26 cellular contexts compared by ENCODE assay signal in genomic region chr1:3211582-3211981, GRCh38.
"Had no signal": no experiment of that assay in that cellular context is flagged by ENCODE, and none has a peak within 500 bp of the region (broad histone marks: within the 10 kb centered on the region; RNA-seq: fewer than 3 reads in every experiment).

No MANE protein-coding gene starts in this region.

- H3K4me3 ChIP-seq: K562, SJSA1, SK-N-MC had no signal

- DNase-seq: Kasumi-1, MV-4-11, NCI-H1092, NCI-H1105 treated with DMSO at 0.1 percent for 48 hours, NCI-H1417 treated with DMSO at 0.1 percent for 48 hours, NCI-H146, NCI-H1694 treated with DMSO at 0.1 percent for 48 hours, NCI-H1930, NCI-H2081, NCI-H2107, NCI-H2171, NCI-H226, NCI-H446, NCI-H510A, NCI-H524 treated with DMSO at 0.1 percent for 48 hours, NCI-H69, NCI-H774, Right ventricle myocardium superior, RPMI8226, SIG-M5 had no signal

- H3K36me3 ChIP-seq: SJSA1 had no signal

- H3K27ac Mint-ChIP-seq: IgD-negative memory B cell had no signal

- ATAC-seq: HepG2, K562 had no signal

- H3K4me1 ChIP-seq: SJSA1 had no signal

- H3K4me1 Mint-ChIP-seq: IgD-negative memory B cell had no signal

- H3K9me3 ChIP-seq: SJSA1 had no signal

- H3K9ac ChIP-seq: KMS-11 had no signal

- H3K4me2 ChIP-seq: KMS-11 had no signal

- H3K9me3 Mint-ChIP-seq: IgD-negative memory B cell had no signal

- H3K4me3 Mint-ChIP-seq: IgD-negative memory B cell had no signal

- H3K36me3 Mint-ChIP-seq: IgD-negative memory B cell had no signal

- H3K27me3 ChIP-seq: SJSA1 had no signal

- H3K27ac ChIP-seq: KMS-11, SJSA1, SK-N-MC had no signal
